9 cellular contexts compared by ENCODE assay signal in genomic region chr5:54944364-54944763, GRCh38. TPM values are rescaled to one million over a fixed set of nuclear protein-coding genes. Genes with fewer than 3 reads are reported as not detected.
A peak's percentile ranks its signal among the peaks of the same experiment; 100 is the strongest.
DNase-seq lines count a peak whose midpoint lies in the region; ATAC-seq, FAIRE-seq and TF ChIP-seq lines count a peak whose summit lies in the region.
"Had no signal": no experiment of that assay in that cellular context is flagged by ENCODE, and none has a peak within 500 bp of the region (broad histone marks: within the 10 kb centered on the region; RNA-seq: fewer than 3 reads in every experiment).

No MANE protein-coding gene starts in this region.

- DNase-seq in AG09309 (ENCODE audit: low read depth), result no peak
- peak; percentile 17 for DNase-seq in GM12891 (ENCODE audit: insufficient read length, low spot score)
- DNase-seq in RPMI8226, result peak; percentile 28
- peak; percentile 17 for DNase-seq in mammary epithelial cell
- peak; percentile 65 to 71 for DNase-seq in lung microvascular endothelial cell (ENCODE audit: low read depth in 2 of 2)
- no peak for DNase-seq in NCI-H187 (lab: John Stamatoyannopoulos, UW)
- no peak for DNase-seq in mesendoderm

- no peak overlapping the region for H4K5ac ChIP-seq in mesendoderm (ENCODE audit: low read length)

- H3K23ac ChIP-seq in mesendoderm (ENCODE audit: low read length), result no peak overlapping the region

- CTCF ChIA-PET in mammary epithelial cell (lab: Charles Lee; ENCODE audit: low non-redundant PET), result interaction anchor here (0.5 to 1.3 kb wide), 6 partner anchors 15 to 215 kb away, joined by 3 to 31 read pairs (median 4); partner anchors contain the start of gene GPX8

- H3K9ac ChIP-seq in mammary epithelial cell (ENCODE audit: insufficient read depth, low read length) (no peak overlapping the region), mesendoderm (ENCODE audit: low read length) (no peak overlapping the region)

- BruUV-seq in mammary epithelial cell (replicated peaks; lab: Mats Ljungman, UMichigan), result no TSS peak

- no peak for ATAC-seq in activated CD4-positive, CD25-positive, alpha-beta regulatory T cell treated with anti-CD3 and anti-CD28 coated beads, Interleukin-2, amount 50 U/mL, for 24 hours
- ATAC-seq: left colon had no signal

- H3K79me2 ChIP-seq in mammary epithelial cell (ENCODE audit: insufficient read depth, low read length), result no peaks in the 10 kb centered on the region
- no peaks in the 10 kb centered on the region for H3K79me2 ChIP-seq in mesendoderm (ENCODE audit: control insufficient read depth, insufficient read depth, low read length)

- H3K27me3 ChIP-seq in mammary epithelial cell (ENCODE audit: insufficient read depth, low read length) (peaks cover 2% of the 10 kb centered on the region), mesendoderm (ENCODE audit: insufficient read depth, low read length, poor library complexity) (no peaks in the 10 kb centered on the region)

- H3K36me3 ChIP-seq in mammary epithelial cell (ENCODE audit: insufficient read depth, low read length) (no peaks in the 10 kb centered on the region), mesendoderm (ENCODE audit: control insufficient read depth, insufficient read depth, low read length) (no peaks in the 10 kb centered on the region)

- no peak for TF ChIP-seq POLR2A in GM12891 (IDR thresholded peaks at IDR 0.05; ENCODE audit: low read depth, low read length)

- H2BK15ac ChIP-seq in mesendoderm (replicated peaks; ENCODE audit: low read depth), result no peak overlapping the region

- H2BK120ac ChIP-seq in mesendoderm (ENCODE audit: low read depth, low read length), result no peak overlapping the region

- H3K4me1 ChIP-seq in mammary epithelial cell (ENCODE audit: insufficient read depth, low read length) (no peaks in the 10 kb centered on the region), mesendoderm (ENCODE audit: control insufficient read depth, low read depth, low read length) (no peaks in the 10 kb centered on the region)

- H3K4me2 ChIP-seq in mammary epithelial cell (ENCODE audit: insufficient read depth, low read depth, low read length), result no peak overlapping the region
- H3K4me2 ChIP-seq in mesendoderm (ENCODE audit: low read length), result no peak overlapping the region

- H3K79me1 ChIP-seq in mesendoderm (ENCODE audit: low read length), result no peaks in the 10 kb centered on the region

- no peak overlapping the region for H2BK5ac ChIP-seq in mesendoderm (ENCODE audit: low read length)

- peak; percentile 58 for TF ChIP-seq CTCF in AG09309 (IDR thresholded peaks at IDR 0.05; ENCODE audit: control insufficient read depth, insufficient read depth, low read depth, low read length, missing control alignments)
- peak; percentile 63 to 67 for TF ChIP-seq CTCF in mammary epithelial cell (conservative IDR thresholded peaks at IDR 0.05 in 1 of 2, IDR thresholded peaks at IDR 0.05 in 1 of 2; ENCODE audit: extremely low read depth in 1 of 2, insufficient read depth in 1 of 2, low read depth in 1 of 2, low read length in 2 of 2)

- no peak overlapping the region for H4K8ac ChIP-seq in mesendoderm (ENCODE audit: low read depth, low read length)

- no peaks in the 10 kb centered on the region for H3K9me3 ChIP-seq in mammary epithelial cell (replicated peaks; ENCODE audit: insufficient read depth, low read length)

- H2AK5ac ChIP-seq in mesendoderm (ENCODE audit: low read length), result no peak overlapping the region

- no peak overlapping the region for H3K4me3 ChIP-seq in AG09309 (ENCODE audit: control insufficient read depth, low read depth, low read length)
- no peak overlapping the region for H3K4me3 ChIP-seq in mammary epithelial cell (replicated peaks in 1 of 3; ENCODE audit: insufficient read depth in 1 of 3, low read depth in 2 of 3, low read length in 3 of 3)
- H3K4me3 ChIP-seq in mesendoderm (ENCODE audit: low read length), result no peak overlapping the region

- no peak overlapping the region for H3K18ac ChIP-seq in mesendoderm (ENCODE audit: low read length)

- no peaks in the 10 kb centered on the region for H4K20me1 ChIP-seq in mammary epithelial cell (ENCODE audit: insufficient read depth, low read length)

- no peak overlapping the region for H3K4ac ChIP-seq in mesendoderm (ENCODE audit: low read depth, low read length)

- in situ Hi-C loops in mammary epithelial cell (cut with MboI; ENCODE audit: low sequenced_read_pairs in 2 of 2), result loop anchor here (5.0 to 10.0 kb wide), 2 partner anchors 200 to 203 kb away; no protein-coding TSS in a partner anchor

- FAIRE-seq in GM12891 (lab: Jason Lieb, UNC), result no peak

- H3K27ac ChIP-seq in mammary epithelial cell (ENCODE audit: insufficient read depth, low read depth, low read length), result no peak overlapping the region
- no peak overlapping the region for H3K27ac ChIP-seq in mesendoderm (ENCODE audit: low read depth, low read length)

- intact Hi-C loops in mammary epithelial cell (cut with micrococcal nuclease), result loop anchor here (1.0 kb wide), 3 partner anchors 38 to 216 kb away; partner anchors contain the start of gene GPX8

- H3K56ac ChIP-seq in mesendoderm (ENCODE audit: low read length), result no peak overlapping the region

- no peak overlapping the region for H2AFZ ChIP-seq in mammary epithelial cell (ENCODE audit: low read depth, low read length)

- 40% methylated on average over 7 of the region's 7 CpGs for WGBS in mammary epithelial cell (ENCODE audit: low coverage, missing lambda C conversion rate)
- WGBS in mesendoderm (ENCODE audit: extremely low coverage, insufficient coverage, low lambda C conversion rate), result no CpG with 5 or more reads among the region's 7 CpGs

- dilution Hi-C loops in mammary epithelial cell (cut with HindIII; ENCODE audit: low sequenced_read_pairs), result no loop called here

TF ChIP-seq in GM12891, 5 proteins besides CTCF, POLR2A, EP300 and RAD21:
- TF ChIP-seq SPI1 (IDR thresholded peaks at IDR 0.05; ENCODE audit: low read depth, low read length), result no peak
- no peak for TF ChIP-seq POLR2AphosphoS5 (IDR thresholded peaks at IDR 0.05; ENCODE audit: low read depth, low read length)
- no peak for TF ChIP-seq PAX5 (IDR thresholded peaks at IDR 0.05; ENCODE audit: insufficient read depth, low read length, severe bottlenecking)
- no peak for TF ChIP-seq TAF1 (IDR thresholded peaks at IDR 0.05; ENCODE audit: low read depth, low read length)
- no peak for TF ChIP-seq POU2F2 (IDR thresholded peaks at IDR 0.05; ENCODE audit: low read depth, low read length)

RNA-seq across cellular contexts. Expression of gene ESM1, which starts 41.0 kb away (rescaled TPM):
- not detected for polyA plus RNA-seq in GM12891 (2012; ENCODE audit: low read depth, missing spikeins)
- under 1 TPM in 1 of 2 donors, not detected in 1; 0.33 TPM for total RNA-seq in mammary epithelial cell
- not detected for polyA plus RNA-seq in mammary epithelial cell
- not detected for polyA minus RNA-seq in mammary epithelial cell
- 141 and 157 TPM in 2 replicates for total RNA-seq in lung microvascular endothelial cell
- not detected for polyA plus RNA-seq in mesendoderm (2013, experiment 1 of 2)
- not detected for polyA plus RNA-seq in mesendoderm (2013, experiment 2 of 2)
- total RNA-seq: left colon had no signal

Comparison
In these comparisons a context has a peak if more than half of its experiments do, and no peak if none do; other contexts are left out.
1. DNase-seq: peak in GM12891 (single experiment), RPMI8226 (single experiment), mammary epithelial cell (single experiment) and lung microvascular endothelial cell (2 of 2); none in AG09309 (single experiment), NCI-H187 (0 of 2) and mesendoderm (single experiment).
2. RNA of gene ESM1, which starts 41.0 kb away (total RNA-seq): 141 to 157 TPM in lung microvascular endothelial cell; 0.33 TPM in mammary epithelial cell; every median in the first group is over 100 times any median in the second.